Comparison of ENCODE assay signal across 8 cellular contexts in the genomic region with DNA sequence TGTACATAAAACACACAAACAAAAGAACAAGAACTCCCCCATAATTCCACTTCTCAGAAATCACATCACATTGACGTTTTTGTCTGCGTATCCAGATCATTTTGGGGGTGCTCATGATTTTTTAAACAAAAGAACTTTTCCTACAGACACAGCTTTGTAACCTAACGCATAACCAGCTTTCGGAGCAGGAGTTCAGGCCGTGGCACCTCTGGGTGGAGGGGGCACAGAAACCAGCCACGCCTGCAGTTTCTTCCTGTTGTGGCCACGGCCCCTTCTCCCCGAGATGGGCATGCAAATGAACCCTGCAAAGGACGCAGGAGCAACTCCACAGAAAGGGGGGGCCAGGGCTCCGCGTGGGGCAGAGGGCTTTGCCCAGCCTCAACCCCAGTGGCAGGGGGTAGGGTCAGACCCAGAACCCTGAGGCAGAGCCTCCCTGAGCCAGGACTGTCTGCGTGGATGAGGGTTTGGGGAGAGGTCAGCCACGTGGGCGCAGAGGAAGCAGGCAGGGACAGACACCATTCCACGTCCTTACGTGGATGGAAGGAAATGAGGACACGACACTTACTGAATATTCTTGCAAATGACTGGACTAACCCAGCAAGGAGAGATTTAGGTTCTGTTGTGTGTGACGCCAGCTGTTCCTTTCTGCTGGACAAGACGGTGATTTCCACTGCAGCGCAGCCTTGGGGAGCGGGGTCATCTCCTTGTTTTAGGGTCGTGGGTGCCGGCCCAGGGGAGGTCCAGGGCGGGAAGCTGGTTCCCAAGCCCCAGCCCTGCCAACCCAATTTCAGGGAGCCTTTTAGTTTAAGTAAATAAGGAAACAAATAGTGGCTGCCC.
A peak's percentile ranks its signal among the peaks of the same experiment; 100 is the strongest.
DNase-seq lines count a peak whose midpoint lies in the region; ATAC-seq and TF ChIP-seq lines count a peak whose summit lies in the region.

No MANE protein-coding gene starts in this region.

- peak overlapping the region; percentile 73 for H3K4me3 Mint-ChIP-seq in activated T-cell treated with anti-CD3 and anti-CD28 coated beads, Interleukin-2, amount 50 U/mL, for 4 hours

- peaks cover 0 to 4% of the 10 kb centered on the region in 2 donors for H3K36me3 ChIP-seq in left lung
- H3K36me3 ChIP-seq in thyroid gland = no peaks in the 10 kb centered on the region

- no peak for DNase-seq in activated T-cell treated with anti-CD3 and anti-CD28 coated beads, Interleukin-2, amount 50 U/mL, for 4 hours
- DNase-seq in left lung = peak; percentile 56 to 82
- DNase-seq in thyroid gland = no peak
- DNase-seq in NK-92 (lab: John Stamatoyannopoulos, UW; ENCODE audit: unreplicated experiment) = no peak
- DNase-seq in NCI-H82 treated with DMSO at 0.1 percent for 48 hours (lab: John Stamatoyannopoulos, UW; ENCODE audit: unreplicated experiment) = no peak

- no peaks in the 10 kb centered on the region for H3K27me3 ChIP-seq in left lung
- H3K27me3 ChIP-seq in thyroid gland = no peaks in the 10 kb centered on the region

- H3K4me1 ChIP-seq in left lung (peaks cover 51 to 61% of the 10 kb centered on the region in 2 donors), thyroid gland (peaks cover 36 to 72% of the 10 kb centered on the region in 2 donors)

- no peaks in the 10 kb centered on the region for H3K9me3 Mint-ChIP-seq in activated T-cell treated with anti-CD3 and anti-CD28 coated beads, Interleukin-2, amount 50 U/mL, for 4 hours

- H3K27ac ChIP-seq in left lung (peak overlapping the region; percentile 91 to 98), thyroid gland (peak overlapping the region; percentile 97 to 99 (median 98))

- H3K36me3 Mint-ChIP-seq in activated T-cell treated with anti-CD3 and anti-CD28 coated beads, Interleukin-2, amount 50 U/mL, for 4 hours (ENCODE audit: insufficient read depth) = peaks cover 20% of the 10 kb centered on the region

- H3K9me3 ChIP-seq in left lung = no peaks in the 10 kb centered on the region
- H3K9me3 ChIP-seq in thyroid gland = no peaks in the 10 kb centered on the region

- 79 to 84% methylated on average over 24 of the region's 24 CpGs for WGBS in thyroid gland, 2 donors

- intact Hi-C loops in left lung (cut with DNase I) = loop anchor here in 1 of 2 donors (10.0 kb wide), 1 partner anchor 57 kb away; no protein-coding TSS in a partner anchor
- intact Hi-C loops in thyroid gland (cut with DNase I) = no loop called here

- TF ChIP-seq CTCF in GM12875 (IDR thresholded peaks at IDR 0.05; ENCODE audit: borderline replicate concordance, insufficient read depth, low read depth, low read length) = no peak
- no peak for TF ChIP-seq CTCF in left lung (IDR thresholded peaks at IDR 0.05)
- peak in 1 of 6 experiments; percentile 3 for TF ChIP-seq CTCF in thyroid gland (IDR thresholded peaks at IDR 0.05)

- no peak for TF ChIP-seq POLR2A in thyroid gland (IDR thresholded peaks at IDR 0.05)

- H3K4me1 Mint-ChIP-seq in activated T-cell treated with anti-CD3 and anti-CD28 coated beads, Interleukin-2, amount 50 U/mL, for 4 hours (ENCODE audit: low read depth) = peaks cover 63% of the 10 kb centered on the region

- no peaks in the 10 kb centered on the region for H3K27me3 Mint-ChIP-seq in activated T-cell treated with anti-CD3 and anti-CD28 coated beads, Interleukin-2, amount 50 U/mL, for 4 hours (ENCODE audit: low read depth)

- H3K4me3 ChIP-seq in GM12875 (ENCODE audit: low read depth, low read length) (peak overlapping the region; percentile 29), left lung (no peak overlapping the region), thyroid gland (replicated peaks in 1 of 3) (no peak overlapping the region)

- ATAC-seq in HG02678 (IDR thresholded peaks at IDR 0.05; ENCODE audit: unreplicated experiment) (peak; percentile 37), left lung (no peak), HG02981 (IDR thresholded peaks at IDR 0.05; ENCODE audit: unreplicated experiment) (no peak)
- ATAC-seq in activated T-cell treated with anti-CD3 and anti-CD28 coated beads, Interleukin-2, amount 50 U/mL, for 4 hours = peak; percentile 3 to 7

Comparison
In these comparisons a context has a peak if more than half of its experiments do, and no peak if none do; other contexts are left out.
1. ATAC-seq: peak in HG02678 (single experiment) and activated T-cell treated with anti-CD3 and anti-CD28 coated beads, Interleukin-2, amount 50 U/mL, for 4 hours (2 of 2); none in left lung (single experiment) and HG02981 (single experiment).
2. DNase-seq: peak in left lung (2 of 2); none in activated T-cell treated with anti-CD3 and anti-CD28 coated beads, Interleukin-2, amount 50 U/mL, for 4 hours (single experiment), thyroid gland (0 of 2), NK-92 (single experiment) and NCI-H82 treated with DMSO at 0.1 percent for 48 hours (single experiment).